In the genomic region with DNA sequence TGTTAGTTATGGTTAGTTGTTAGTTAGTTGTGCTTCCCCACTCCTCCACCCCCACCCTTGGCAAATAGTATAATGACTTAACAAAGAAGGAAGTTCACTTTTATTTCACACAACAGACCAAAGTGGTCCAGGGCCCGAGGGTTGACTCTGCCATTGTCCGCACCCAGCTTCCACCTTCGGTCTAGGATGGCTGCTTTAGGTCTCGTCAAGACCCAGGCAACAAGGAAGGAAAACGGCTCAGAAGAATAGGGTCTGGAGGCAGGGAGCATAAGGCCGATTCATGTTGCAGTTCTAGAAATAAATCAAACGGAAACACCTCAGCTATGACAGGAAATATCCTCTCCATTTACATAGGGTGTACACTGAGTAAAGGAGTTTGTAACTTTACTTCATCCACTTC, we compare ENCODE assay signal across 17 cellular contexts.
DNase-seq lines count a peak whose midpoint lies in the region; ATAC-seq and TF ChIP-seq lines count a peak whose summit lies in the region.
"Had no signal": no experiment of that assay in that cellular context is flagged by ENCODE, and none has a peak within 500 bp of the region (broad histone marks: within the 10 kb centered on the region; RNA-seq: fewer than 3 reads in every experiment).

No MANE protein-coding gene starts in this region.

- peaks cover 10% of the 10 kb centered on the region for H3K36me3 Mint-ChIP-seq in activated CD4-positive, alpha-beta T cell treated with anti-CD3 and anti-CD28 coated beads, Interleukin-2, amount 10 ng/mL, durations not matched to agents 7 days and 5 days (ENCODE audit: low read depth)
- H3K36me3 Mint-ChIP-seq in IgD-negative memory B cell (no peaks in the 10 kb centered on the region), neural progenitor cell (peaks cover 2% of the 10 kb centered on the region)
- H3K36me3 Mint-ChIP-seq in activated T-helper 1 cell treated with anti-CD3 and anti-CD28 coated beads, Interleukin-12 subunit alpha, Interleukin-12 subunit beta, Interleukin-2, Interleukin-4 antibody, amounts not matched to agents 30 ng/mL and 10 ng/mL and 1 ng/mL, durations not matched to agents 14 hours and 24 hours and 36 hours (ENCODE audit: low read depth), result peaks cover 9% of the 10 kb centered on the region
- H3K36me3 Mint-ChIP-seq: brain had no signal

- POLR2A ChIA-PET in activated CD4-positive, alpha-beta T cell treated with anti-CD3 and anti-CD28 coated beads, Interleukin-2, amount 10 ng/mL, durations not matched to agents 7 days and 5 days (lab: Charles Lee), result no interaction called here
- POLR2A ChIA-PET in HEK293T (lab: Yijun Ruan, JAX), result no interaction called here

- peaks cover 6% of the 10 kb centered on the region for H3F3A ChIP-seq in neural progenitor cell (ENCODE audit: low read depth)

- H3K36me3 ChIP-seq in neural progenitor cell, result no peaks in the 10 kb centered on the region
- H3K36me3 ChIP-seq: prostate gland had no signal

- H3K27me3 ChIP-seq in neural progenitor cell, result no peaks in the 10 kb centered on the region

- no peak for TF ChIP-seq CTCF in neural progenitor cell (IDR thresholded peaks at IDR 0.05)

- no peak overlapping the region for H3K27ac ChIP-seq in neural progenitor cell
- H3K27ac ChIP-seq: prostate gland had no signal

- DNase-seq in activated CD4-positive, alpha-beta T cell treated with anti-CD3 and anti-CD28 coated beads, Interleukin-2, amount 10 ng/mL, durations not matched to agents 7 days and 5 days, result no peak
- DNase-seq in activated CD4-positive, alpha-beta T cell treated with anti-CD3 and anti-CD28 coated beads, Interleukin-2, amount 50 U/mL, for 4 hours, result no peak
- no peak for DNase-seq in activated T-helper 1 cell treated with anti-CD3 and anti-CD28 coated beads, Interleukin-12 subunit alpha, Interleukin-12 subunit beta, Interleukin-2, Interleukin-4 antibody, amounts not matched to agents 30 ng/mL and 10 ng/mL and 1 ng/mL, durations not matched to agents 14 hours and 24 hours and 36 hours (ENCODE audit: low spot score)
- no peak for DNase-seq in neural progenitor cell (ENCODE audit: low spot score)
- no peak for DNase-seq in ureter (ENCODE audit: low spot score)
- DNase-seq in HEK293T (ENCODE audit: extremely low spot score), result no peak
- DNase-seq: activated CD4-positive, alpha-beta T cell treated with anti-CD3 and anti-CD28 coated beads for 1 hour; activated effector memory CD4-positive, alpha-beta T cell treated with Interleukin-2 at 50 U/mL for 16 hours; cortex of kidney; EL; NCI-H1694; stimulated activated naive CD4-positive, alpha-beta T cell treated with Interleukin-2 at 50 U/mL for 16 hours; T-helper 9 cell had no signal

- H3K4me3 ChIP-seq in neural progenitor cell, result no peak overlapping the region
- H3K4me3 ChIP-seq: prostate gland had no signal

- no peaks in the 10 kb centered on the region for H3K9me3 ChIP-seq in neural progenitor cell (ENCODE audit: low read depth)
- H3K9me3 ChIP-seq: prostate gland had no signal

- peaks cover 30% of the 10 kb centered on the region for H3K4me1 ChIP-seq in neural progenitor cell
- H3K4me1 ChIP-seq: prostate gland had no signal

- CTCF ChIA-PET in activated CD4-positive, alpha-beta T cell treated with anti-CD3 and anti-CD28 coated beads, Interleukin-2, amount 10 ng/mL, durations not matched to agents 7 days and 5 days (lab: Charles Lee), result interaction anchor here (1.5 kb wide), 1 partner anchor 10 kb away, joined by 5 read pairs; no protein-coding TSS in a partner anchor
- CTCF ChIA-PET in HEK293T (lab: Yijun Ruan, JAX), result no interaction called here

- H3K9ac ChIP-seq in neural progenitor cell, result no peak overlapping the region

- no peak overlapping the region for H2AFZ ChIP-seq in neural progenitor cell (replicated peaks)

- no peaks in the 10 kb centered on the region for H4K20me1 ChIP-seq in neural progenitor cell (ENCODE audit: low read depth)

- intact Hi-C loops in activated T-helper 1 cell treated with anti-CD3 and anti-CD28 coated beads, Interleukin-12 subunit alpha, Interleukin-12 subunit beta, Interleukin-2, Interleukin-4 antibody, amounts not matched to agents 30 ng/mL and 10 ng/mL and 1 ng/mL, durations not matched to agents 14 hours and 24 hours and 36 hours (cut with micrococcal nuclease), result loop anchor here (10.0 kb wide), 1 partner anchor 579 kb away; a partner anchor contains a TSS

- H3K9me3 Mint-ChIP-seq in activated CD4-positive, alpha-beta T cell treated with anti-CD3 and anti-CD28 coated beads, Interleukin-2, amount 10 ng/mL, durations not matched to agents 7 days and 5 days, result peaks cover 7% of the 10 kb centered on the region
- H3K9me3 Mint-ChIP-seq in IgD-negative memory B cell, result no peaks in the 10 kb centered on the region
- H3K9me3 Mint-ChIP-seq in activated T-helper 1 cell treated with anti-CD3 and anti-CD28 coated beads, Interleukin-12 subunit alpha, Interleukin-12 subunit beta, Interleukin-2, Interleukin-4 antibody, amounts not matched to agents 30 ng/mL and 10 ng/mL and 1 ng/mL, durations not matched to agents 14 hours and 24 hours and 36 hours, result peaks cover 3% of the 10 kb centered on the region
- H3K9me3 Mint-ChIP-seq in neural progenitor cell, result peaks cover 4% of the 10 kb centered on the region

- H3K27me3 Mint-ChIP-seq in activated CD4-positive, alpha-beta T cell treated with anti-CD3 and anti-CD28 coated beads, Interleukin-2, amount 10 ng/mL, durations not matched to agents 7 days and 5 days, result no peaks in the 10 kb centered on the region
- H3K27me3 Mint-ChIP-seq in IgD-negative memory B cell (no peaks in the 10 kb centered on the region), neural progenitor cell (ENCODE audit: insufficient read depth, low read depth) (peaks cover 3% of the 10 kb centered on the region)
- no peaks in the 10 kb centered on the region for H3K27me3 Mint-ChIP-seq in activated T-helper 1 cell treated with anti-CD3 and anti-CD28 coated beads, Interleukin-12 subunit alpha, Interleukin-12 subunit beta, Interleukin-2, Interleukin-4 antibody, amounts not matched to agents 30 ng/mL and 10 ng/mL and 1 ng/mL, durations not matched to agents 14 hours and 24 hours and 36 hours (ENCODE audit: insufficient read depth)
- H3K27me3 Mint-ChIP-seq: brain had no signal

- H3K4me3 Mint-ChIP-seq in activated CD4-positive, alpha-beta T cell treated with anti-CD3 and anti-CD28 coated beads, Interleukin-2, amount 10 ng/mL, durations not matched to agents 7 days and 5 days, result peak overlapping the region; percentile 24
- H3K4me3 Mint-ChIP-seq in IgD-negative memory B cell (peak overlapping the region; percentile 11 to 90 (median 65)), neural progenitor cell (no peak overlapping the region)
- H3K4me3 Mint-ChIP-seq in activated T-helper 1 cell treated with anti-CD3 and anti-CD28 coated beads, Interleukin-12 subunit alpha, Interleukin-12 subunit beta, Interleukin-2, Interleukin-4 antibody, amounts not matched to agents 30 ng/mL and 10 ng/mL and 1 ng/mL, durations not matched to agents 14 hours and 24 hours and 36 hours, result peak overlapping the region; percentile 32
- H3K4me3 Mint-ChIP-seq: brain had no signal

- H3K4me1 Mint-ChIP-seq in activated CD4-positive, alpha-beta T cell treated with anti-CD3 and anti-CD28 coated beads, Interleukin-2, amount 10 ng/mL, durations not matched to agents 7 days and 5 days, result peaks cover 77% of the 10 kb centered on the region
- peaks cover 44 to 57% (median 48%) of the 10 kb centered on the region in 3 donors for H3K4me1 Mint-ChIP-seq in IgD-negative memory B cell
- H3K4me1 Mint-ChIP-seq in activated T-helper 1 cell treated with anti-CD3 and anti-CD28 coated beads, Interleukin-12 subunit alpha, Interleukin-12 subunit beta, Interleukin-2, Interleukin-4 antibody, amounts not matched to agents 30 ng/mL and 10 ng/mL and 1 ng/mL, durations not matched to agents 14 hours and 24 hours and 36 hours (ENCODE audit: low read depth), result peaks cover 88% of the 10 kb centered on the region
- H3K4me1 Mint-ChIP-seq in neural progenitor cell, result peaks cover 24% of the 10 kb centered on the region

- ATAC-seq in GM21737 (IDR thresholded peaks at IDR 0.05; ENCODE audit: unreplicated experiment), result no peak

- H3K27ac Mint-ChIP-seq in activated CD4-positive, alpha-beta T cell treated with anti-CD3 and anti-CD28 coated beads, Interleukin-2, amount 10 ng/mL, durations not matched to agents 7 days and 5 days, result peak overlapping the region; percentile 80
- H3K27ac Mint-ChIP-seq in IgD-negative memory B cell (peak overlapping the region in 2 of 3 donors; percentile 47 to 89), neural progenitor cell (peak overlapping the region; percentile 72)
- H3K27ac Mint-ChIP-seq in activated T-helper 1 cell treated with anti-CD3 and anti-CD28 coated beads, Interleukin-12 subunit alpha, Interleukin-12 subunit beta, Interleukin-2, Interleukin-4 antibody, amounts not matched to agents 30 ng/mL and 10 ng/mL and 1 ng/mL, durations not matched to agents 14 hours and 24 hours and 36 hours, result peak overlapping the region; percentile 69

- H3K4me2 ChIP-seq in neural progenitor cell, result no peak overlapping the region

- no peaks in the 10 kb centered on the region for H3K79me2 ChIP-seq in neural progenitor cell (ENCODE audit: low read depth)

TF ChIP-seq in HEK293T, 16 proteins besides CTCF, POLR2A, EP300 and RAD21:
- no peak for TF ChIP-seq NFRKB (IDR thresholded peaks at IDR 0.05)
- TF ChIP-seq SP1 (IDR thresholded peaks at IDR 0.05), result no peak
- no peak for TF ChIP-seq HDGF (IDR thresholded peaks at IDR 0.05; ENCODE audit: borderline replicate concordance)
- no peak for TF ChIP-seq BHLHE40 (IDR thresholded peaks at IDR 0.05; ENCODE audit: borderline replicate concordance)
- no peak for TF ChIP-seq ELF4 (IDR thresholded peaks at IDR 0.05)
- TF ChIP-seq FOXA1 (IDR thresholded peaks at IDR 0.05), result no peak
- TF ChIP-seq SUZ12 (IDR thresholded peaks at IDR 0.05), result no peak
- TF ChIP-seq FOXK2 (IDR thresholded peaks at IDR 0.05), result no peak
- TF ChIP-seq L3MBTL2 (conservative IDR thresholded peaks at IDR 0.05), result no peak
- no peak for TF ChIP-seq FOXM1 (IDR thresholded peaks at IDR 0.05; ENCODE audit: borderline replicate concordance)
- TF ChIP-seq, protein P1, sequence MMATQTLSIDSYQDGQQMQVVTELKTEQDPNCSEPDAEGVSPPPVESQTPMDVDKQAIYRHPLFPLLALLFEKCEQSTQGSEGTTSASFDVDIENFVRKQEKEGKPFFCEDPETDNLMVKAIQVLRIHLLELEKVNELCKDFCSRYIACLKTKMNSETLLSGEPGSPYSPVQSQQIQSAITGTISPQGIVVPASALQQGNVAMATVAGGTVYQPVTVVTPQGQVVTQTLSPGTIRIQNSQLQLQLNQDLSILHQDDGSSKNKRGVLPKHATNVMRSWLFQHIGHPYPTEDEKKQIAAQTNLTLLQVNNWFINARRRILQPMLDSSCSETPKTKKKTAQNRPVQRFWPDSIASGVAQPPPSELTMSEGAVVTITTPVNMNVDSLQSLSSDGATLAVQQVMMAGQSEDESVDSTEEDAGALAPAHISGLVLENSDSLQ (IDR thresholded peaks at IDR 0.05), result no peak
- no peak for TF ChIP-seq TARDBP (IDR thresholded peaks at IDR 0.05)
- no peak for TF ChIP-seq ZNF384 (IDR thresholded peaks at IDR 0.05)
- no peak for TF ChIP-seq CTBP1 (IDR thresholded peaks at IDR 0.05; ENCODE audit: borderline replicate concordance)
- TF ChIP-seq LEF1 (IDR thresholded peaks at IDR 0.05; ENCODE audit: borderline replicate concordance), result no peak
- TF ChIP-seq ARNT (IDR thresholded peaks at IDR 0.05), result no peak
